ENCODE assay signal across 8 cellular contexts in the genomic region with DNA sequence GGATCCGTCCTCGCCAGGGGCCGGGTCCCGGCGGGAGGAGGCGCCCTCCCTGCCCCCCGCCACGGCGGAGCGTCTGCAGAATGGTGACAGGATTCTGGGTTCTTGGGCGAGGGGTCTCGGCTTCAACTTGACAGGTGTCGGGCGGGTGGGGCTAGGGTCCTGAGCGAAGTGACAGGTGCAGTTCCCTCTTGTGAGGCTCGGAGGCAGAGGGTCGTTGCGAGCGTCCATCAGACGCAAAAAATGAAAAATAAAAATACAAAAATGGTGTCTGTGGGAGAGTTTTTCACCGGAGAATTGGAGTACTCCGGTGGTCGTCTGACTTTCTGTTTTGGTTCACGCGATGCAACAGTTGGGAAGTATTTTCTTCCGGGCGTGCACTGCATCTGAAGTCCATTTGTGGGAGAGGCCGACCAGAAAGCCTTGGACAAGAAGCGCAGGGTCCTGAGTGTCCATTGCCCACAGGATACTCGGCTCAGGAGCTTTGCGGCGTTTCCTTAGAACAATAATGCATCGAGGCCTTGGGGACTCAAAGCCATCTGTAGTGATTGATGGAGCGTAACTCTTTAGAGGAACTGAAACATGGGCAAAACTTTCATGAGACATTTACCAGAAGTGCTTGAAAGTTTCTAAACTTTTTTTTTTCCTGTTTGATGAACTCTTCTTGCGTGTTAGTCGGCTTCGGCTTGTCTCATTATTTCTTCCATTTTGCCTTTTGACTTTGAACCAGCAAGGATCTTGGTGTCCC.
DNase-seq lines count a peak whose midpoint lies in the region; ATAC-seq lines count a peak whose summit lies in the region.

No MANE protein-coding gene starts in this region.

- H3K36me3 Mint-ChIP-seq in stimulated activated memory B cell treated with anti-CD40 and anti-IgM and Interleukin-4, amounts not matched to agents 10 μg/mL and 1 μg/mL and 100 μg/mL, for 72 hours = peaks cover 30% of the 10 kb centered on the region

- ATAC-seq in GM19372 (IDR thresholded peaks at IDR 0.05; ENCODE audit: low read depth, unreplicated experiment) (peak; percentile 66), HG03354 (IDR thresholded peaks at IDR 0.05; ENCODE audit: poor library complexity, severe bottlenecking, unreplicated experiment) (peak; percentile 70)
- ATAC-seq in stimulated activated memory B cell treated with anti-CD40 and anti-IgM and Interleukin-4, amounts not matched to agents 10 μg/mL and 1 μg/mL and 100 μg/mL, for 72 hours = peak; percentile 90

- H3K4me3 Mint-ChIP-seq in stimulated activated memory B cell treated with anti-CD40 and anti-IgM and Interleukin-4, amounts not matched to agents 10 μg/mL and 1 μg/mL and 100 μg/mL, for 72 hours = peak overlapping the region; percentile 98

- H3K9me3 Mint-ChIP-seq in stimulated activated memory B cell treated with anti-CD40 and anti-IgM and Interleukin-4, amounts not matched to agents 10 μg/mL and 1 μg/mL and 100 μg/mL, for 72 hours = no peaks in the 10 kb centered on the region

- DNase-seq in NCI-H1092 treated with DMSO at 0.1 percent for 48 hours (lab: John Stamatoyannopoulos, UW) (peak; percentile 19), NCI-H1092 (lab: John Stamatoyannopoulos, UW) (no peak), SIG-M5 (lab: John Stamatoyannopoulos, UW) (peak; percentile 75), cerebellar cortex (ENCODE audit: low spot score) (peak; percentile 59), kidney glomerular epithelial cell (lab: John Stamatoyannopoulos, UW) (peak; percentile 41)

- H3K27me3 Mint-ChIP-seq in stimulated activated memory B cell treated with anti-CD40 and anti-IgM and Interleukin-4, amounts not matched to agents 10 μg/mL and 1 μg/mL and 100 μg/mL, for 72 hours = no peaks in the 10 kb centered on the region

- peaks cover 40% of the 10 kb centered on the region for H3K4me1 Mint-ChIP-seq in stimulated activated memory B cell treated with anti-CD40 and anti-IgM and Interleukin-4, amounts not matched to agents 10 μg/mL and 1 μg/mL and 100 μg/mL, for 72 hours

- H3K27ac Mint-ChIP-seq in stimulated activated memory B cell treated with anti-CD40 and anti-IgM and Interleukin-4, amounts not matched to agents 10 μg/mL and 1 μg/mL and 100 μg/mL, for 72 hours = peak overlapping the region; percentile 96
